1 cellular context compared by ENCODE assay signal in the genomic region with DNA sequence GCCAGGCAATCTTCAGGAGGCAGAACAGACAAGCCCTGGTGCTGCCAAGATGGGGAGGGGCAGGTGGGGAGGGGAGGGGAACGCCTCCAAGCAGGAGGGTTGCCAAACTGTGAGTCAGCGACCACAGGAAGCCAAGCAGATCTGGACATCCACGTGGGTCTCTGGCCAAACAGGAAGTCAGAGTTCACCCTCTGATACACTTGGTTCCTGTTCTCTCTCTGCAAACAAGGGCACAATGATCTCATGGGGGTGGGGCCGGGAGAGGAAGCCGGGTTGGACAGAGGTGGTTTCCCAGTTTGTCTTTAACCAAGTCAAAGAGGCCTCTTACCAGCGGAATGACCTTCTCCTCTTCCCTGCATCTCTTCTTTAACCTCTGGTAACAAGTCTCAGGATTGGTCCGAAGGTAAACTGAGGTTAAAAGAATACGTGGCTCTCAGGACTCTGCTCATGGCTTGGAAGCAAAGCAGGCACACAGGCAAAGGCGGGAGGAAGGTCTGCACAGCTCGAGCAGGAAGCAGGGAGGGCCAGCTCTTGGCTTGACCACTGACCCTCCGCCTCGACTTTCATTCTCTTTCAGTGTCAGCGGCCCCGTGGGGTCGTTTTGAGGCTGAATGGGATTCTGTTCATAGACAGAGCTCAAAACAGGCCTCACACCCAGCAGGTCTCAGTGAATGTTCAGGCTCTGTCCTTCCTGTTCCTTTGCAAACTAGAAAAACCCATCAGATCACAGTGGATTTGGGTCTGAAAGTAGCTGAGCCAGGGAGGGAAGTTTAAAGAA.
A peak's percentile ranks its signal among the peaks of the same experiment; 100 is the strongest.
TF ChIP-seq lines count a peak whose summit lies in the region.

No MANE protein-coding gene starts in this region.

TF ChIP-seq in HepG2, 621 proteins besides CTCF, POLR2A, EP300 and RAD21 (continued from another document and continues in another):
- TF ChIP-seq ZNF569 (CRISPR knock-in tag; IDR thresholded peaks at IDR 0.05; ENCODE audit: borderline replicate concordance): no peak
- TF ChIP-seq SIX4 (CRISPR knock-in tag; IDR thresholded peaks at IDR 0.05): peak; percentile 70; the same call in 1 of the 2 replicates
- peak; percentile 99; the same call in 1 of the 2 replicates for TF ChIP-seq KLF15 (CRISPR knock-in tag; IDR thresholded peaks at IDR 0.05; ENCODE audit: borderline replicate concordance)
- TF ChIP-seq ELF4 (CRISPR knock-in tag; IDR thresholded peaks at IDR 0.05; ENCODE audit: borderline replicate concordance): peak; percentile 90; the same call in 1 of the 2 replicates
- TF ChIP-seq DPF2 (CRISPR knock-in tag; IDR thresholded peaks at IDR 0.05; ENCODE audit: borderline replicate concordance, low read depth): peak; percentile 72; the same call in 1 of the 2 replicates
- TF ChIP-seq RXRB (CRISPR knock-in tag; IDR thresholded peaks at IDR 0.05; ENCODE audit: borderline replicate concordance): peak; percentile 96
- peak; percentile 92 for TF ChIP-seq ZMYM4 (CRISPR knock-in tag; IDR thresholded peaks at IDR 0.05)
- TF ChIP-seq PTBP1 (IDR thresholded peaks at IDR 0.05; ENCODE audit: low read depth, low read length, poor library complexity, severe bottlenecking): peak; percentile 50
- TF ChIP-seq, protein P1, sequence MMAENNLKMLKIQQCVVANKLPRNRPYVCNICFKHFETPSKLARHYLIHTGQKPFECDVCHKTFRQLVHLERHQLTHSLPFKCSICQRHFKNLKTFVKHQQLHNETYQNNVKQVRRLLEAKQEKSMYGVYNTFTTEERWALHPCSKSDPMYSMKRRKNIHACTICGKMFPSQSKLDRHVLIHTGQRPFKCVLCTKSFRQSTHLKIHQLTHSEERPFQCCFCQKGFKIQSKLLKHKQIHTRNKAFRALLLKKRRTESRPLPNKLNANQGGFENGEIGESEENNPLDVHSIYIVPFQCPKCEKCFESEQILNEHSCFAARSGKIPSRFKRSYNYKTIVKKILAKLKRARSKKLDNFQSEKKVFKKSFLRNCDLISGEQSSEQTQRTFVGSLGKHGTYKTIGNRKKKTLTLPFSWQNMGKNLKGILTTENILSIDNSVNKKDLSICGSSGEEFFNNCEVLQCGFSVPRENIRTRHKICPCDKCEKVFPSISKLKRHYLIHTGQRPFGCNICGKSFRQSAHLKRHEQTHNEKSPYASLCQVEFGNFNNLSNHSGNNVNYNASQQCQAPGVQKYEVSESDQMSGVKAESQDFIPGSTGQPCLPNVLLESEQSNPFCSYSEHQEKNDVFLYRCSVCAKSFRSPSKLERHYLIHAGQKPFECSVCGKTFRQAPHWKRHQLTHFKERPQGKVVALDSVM (CRISPR knock-in tag; IDR thresholded peaks at IDR 0.05): peak; percentile 71
- peak; percentile 59 for TF ChIP-seq SPEN (CRISPR knock-in tag; IDR thresholded peaks at IDR 0.05; ENCODE audit: low read depth)
- TF ChIP-seq, protein P2, sequence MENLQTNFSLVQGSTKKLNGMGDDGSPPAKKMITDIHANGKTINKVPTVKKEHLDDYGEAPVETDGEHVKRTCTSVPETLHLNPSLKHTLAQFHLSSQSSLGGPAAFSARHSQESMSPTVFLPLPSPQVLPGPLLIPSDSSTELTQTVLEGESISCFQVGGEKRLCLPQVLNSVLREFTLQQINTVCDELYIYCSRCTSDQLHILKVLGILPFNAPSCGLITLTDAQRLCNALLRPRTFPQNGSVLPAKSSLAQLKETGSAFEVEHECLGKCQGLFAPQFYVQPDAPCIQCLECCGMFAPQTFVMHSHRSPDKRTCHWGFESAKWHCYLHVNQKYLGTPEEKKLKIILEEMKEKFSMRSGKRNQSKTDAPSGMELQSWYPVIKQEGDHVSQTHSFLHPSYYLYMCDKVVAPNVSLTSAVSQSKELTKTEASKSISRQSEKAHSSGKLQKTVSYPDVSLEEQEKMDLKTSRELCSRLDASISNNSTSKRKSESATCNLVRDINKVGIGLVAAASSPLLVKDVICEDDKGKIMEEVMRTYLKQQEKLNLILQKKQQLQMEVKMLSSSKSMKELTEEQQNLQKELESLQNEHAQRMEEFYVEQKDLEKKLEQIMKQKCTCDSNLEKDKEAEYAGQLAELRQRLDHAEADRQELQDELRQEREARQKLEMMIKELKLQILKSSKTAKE (CRISPR knock-in tag; IDR thresholded peaks at IDR 0.05; ENCODE audit: borderline replicate concordance): peak; percentile 84; the same call in 1 of the 2 replicates
- no peak; the same call in 1 of the 2 replicates for TF ChIP-seq BORCS8-MEF2B (CRISPR knock-in tag; IDR thresholded peaks at IDR 0.05)
- TF ChIP-seq IKZF4 (CRISPR knock-in tag; IDR thresholded peaks at IDR 0.05; ENCODE audit: borderline replicate concordance, low read depth, not compliant biosample characterization): peak; percentile 13
- TF ChIP-seq ZNF124 (CRISPR knock-in tag; IDR thresholded peaks at IDR 0.05): peak; percentile 89
- peak; percentile 85 for TF ChIP-seq ZNF772 (CRISPR knock-in tag; IDR thresholded peaks at IDR 0.05)
- TF ChIP-seq BHLHE40 (IDR thresholded peaks at IDR 0.05; ENCODE audit: low read length): 0 out of 2 replicates have a peak, but pooled peaks have one; percentile 0
- TF ChIP-seq NFYC (CRISPR knock-in tag; IDR thresholded peaks at IDR 0.05): peak; percentile 43; the same call in 1 of the 2 replicates
- TF ChIP-seq, protein P3, sequence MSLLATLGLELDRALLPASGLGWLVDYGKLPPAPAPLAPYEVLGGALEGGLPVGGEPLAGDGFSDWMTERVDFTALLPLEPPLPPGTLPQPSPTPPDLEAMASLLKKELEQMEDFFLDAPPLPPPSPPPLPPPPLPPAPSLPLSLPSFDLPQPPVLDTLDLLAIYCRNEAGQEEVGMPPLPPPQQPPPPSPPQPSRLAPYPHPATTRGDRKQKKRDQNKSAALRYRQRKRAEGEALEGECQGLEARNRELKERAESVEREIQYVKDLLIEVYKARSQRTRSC (CRISPR knock-in tag; IDR thresholded peaks at IDR 0.05; ENCODE audit: low read depth): no peak
- peak; percentile 70; the same call in 1 of the 2 replicates for TF ChIP-seq MTA1 (CRISPR knock-in tag; IDR thresholded peaks at IDR 0.05; ENCODE audit: borderline replicate concordance)
- peak; percentile 91 for TF ChIP-seq ISL2 (CRISPR knock-in tag; IDR thresholded peaks at IDR 0.05)
- TF ChIP-seq KDM1A (CRISPR knock-in tag; IDR thresholded peaks at IDR 0.05): peak; percentile 46; the same call in 1 of the 2 replicates
- TF ChIP-seq TAF1 (CRISPR knock-in tag; IDR thresholded peaks at IDR 0.05): peak; percentile 87
- 0 out of 2 replicates have a peak, but pooled peaks have one; percentile 40 for TF ChIP-seq KDM4B (CRISPR knock-in tag; IDR thresholded peaks at IDR 0.05)
- TF ChIP-seq, protein P4, sequence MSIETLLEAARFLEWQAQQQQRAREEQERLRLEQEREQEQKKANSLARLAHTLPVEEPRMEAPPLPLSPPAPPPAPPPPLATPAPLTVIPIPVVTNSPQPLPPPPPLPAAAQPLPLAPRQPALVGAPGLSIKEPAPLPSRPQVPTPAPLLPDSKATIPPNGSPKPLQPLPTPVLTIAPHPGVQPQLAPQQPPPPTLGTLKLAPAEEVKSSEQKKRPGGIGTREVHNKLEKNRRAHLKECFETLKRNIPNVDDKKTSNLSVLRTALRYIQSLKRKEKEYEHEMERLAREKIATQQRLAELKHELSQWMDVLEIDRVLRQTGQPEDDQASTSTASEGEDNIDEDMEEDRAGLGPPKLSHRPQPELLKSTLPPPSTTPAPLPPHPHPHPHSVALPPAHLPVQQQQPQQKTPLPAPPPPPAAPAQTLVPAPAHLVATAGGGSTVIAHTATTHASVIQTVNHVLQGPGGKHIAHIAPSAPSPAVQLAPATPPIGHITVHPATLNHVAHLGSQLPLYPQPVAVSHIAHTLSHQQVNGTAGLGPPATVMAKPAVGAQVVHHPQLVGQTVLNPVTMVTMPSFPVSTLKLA (IDR thresholded peaks at IDR 0.05): peak; percentile 94
- TF ChIP-seq ZSCAN9 (CRISPR knock-in tag; IDR thresholded peaks at IDR 0.05; ENCODE audit: borderline replicate concordance): no peak; the same call in 1 of the 2 replicates
- TF ChIP-seq, protein P5, sequence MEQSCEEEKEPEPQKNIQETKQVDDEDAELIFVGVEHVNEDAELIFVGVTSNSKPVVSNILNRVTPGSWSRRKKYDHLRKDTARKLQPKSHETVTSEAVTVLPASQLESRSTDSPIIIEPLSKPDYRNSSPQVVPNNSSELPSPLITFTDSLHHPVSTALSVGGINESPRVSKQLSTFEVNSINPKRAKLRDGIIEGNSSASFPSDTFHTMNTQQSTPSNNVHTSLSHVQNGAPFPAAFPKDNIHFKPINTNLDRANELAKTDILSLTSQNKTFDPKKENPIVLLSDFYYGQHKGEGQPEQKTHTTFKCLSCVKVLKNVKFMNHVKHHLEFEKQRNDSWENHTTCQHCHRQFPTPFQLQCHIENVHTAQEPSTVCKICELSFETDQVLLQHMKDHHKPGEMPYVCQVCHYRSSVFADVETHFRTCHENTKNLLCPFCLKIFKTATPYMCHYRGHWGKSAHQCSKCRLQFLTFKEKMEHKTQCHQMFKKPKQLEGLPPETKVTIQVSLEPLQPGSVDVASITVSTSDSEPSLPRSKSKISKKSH (CRISPR knock-in tag; IDR thresholded peaks at IDR 0.05; ENCODE audit: borderline replicate concordance): peak; percentile 87; the same call in 1 of the 2 replicates
- TF ChIP-seq, protein P6, sequence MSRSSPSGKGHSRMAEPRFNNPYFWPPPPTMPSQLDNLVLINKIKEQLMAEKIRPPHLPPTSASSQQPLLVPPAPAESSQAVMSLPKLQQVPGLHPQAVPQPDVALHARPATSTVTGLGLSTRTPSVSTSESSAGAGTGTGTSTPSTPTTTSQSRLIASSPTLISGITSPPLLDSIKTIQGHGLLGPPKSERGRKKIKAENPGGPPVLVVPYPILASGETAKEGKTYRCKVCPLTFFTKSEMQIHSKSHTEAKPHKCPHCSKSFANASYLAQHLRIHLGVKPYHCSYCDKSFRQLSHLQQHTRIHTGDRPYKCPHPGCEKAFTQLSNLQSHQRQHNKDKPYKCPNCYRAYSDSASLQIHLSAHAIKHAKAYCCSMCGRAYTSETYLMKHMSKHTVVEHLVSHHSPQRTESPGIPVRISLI (CRISPR knock-in tag; IDR thresholded peaks at IDR 0.05; ENCODE audit: borderline replicate concordance): peak; percentile 72; the same call in 1 of the 2 replicates
- peak; percentile 96 for TF ChIP-seq GATAD2A (CRISPR knock-in tag; IDR thresholded peaks at IDR 0.05)
- TF ChIP-seq KAT7 (CRISPR knock-in tag; IDR thresholded peaks at IDR 0.05; ENCODE audit: borderline replicate concordance): peak; percentile 79
- TF ChIP-seq, protein P7, sequence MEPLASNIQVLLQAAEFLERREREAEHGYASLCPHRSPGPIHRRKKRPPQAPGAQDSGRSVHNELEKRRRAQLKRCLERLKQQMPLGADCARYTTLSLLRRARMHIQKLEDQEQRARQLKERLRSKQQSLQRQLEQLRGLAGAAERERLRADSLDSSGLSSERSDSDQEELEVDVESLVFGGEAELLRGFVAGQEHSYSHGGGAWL (CRISPR knock-in tag; IDR thresholded peaks at IDR 0.05): peak; percentile 91; the same call in 1 of the 2 replicates
- TF ChIP-seq, protein P8, sequence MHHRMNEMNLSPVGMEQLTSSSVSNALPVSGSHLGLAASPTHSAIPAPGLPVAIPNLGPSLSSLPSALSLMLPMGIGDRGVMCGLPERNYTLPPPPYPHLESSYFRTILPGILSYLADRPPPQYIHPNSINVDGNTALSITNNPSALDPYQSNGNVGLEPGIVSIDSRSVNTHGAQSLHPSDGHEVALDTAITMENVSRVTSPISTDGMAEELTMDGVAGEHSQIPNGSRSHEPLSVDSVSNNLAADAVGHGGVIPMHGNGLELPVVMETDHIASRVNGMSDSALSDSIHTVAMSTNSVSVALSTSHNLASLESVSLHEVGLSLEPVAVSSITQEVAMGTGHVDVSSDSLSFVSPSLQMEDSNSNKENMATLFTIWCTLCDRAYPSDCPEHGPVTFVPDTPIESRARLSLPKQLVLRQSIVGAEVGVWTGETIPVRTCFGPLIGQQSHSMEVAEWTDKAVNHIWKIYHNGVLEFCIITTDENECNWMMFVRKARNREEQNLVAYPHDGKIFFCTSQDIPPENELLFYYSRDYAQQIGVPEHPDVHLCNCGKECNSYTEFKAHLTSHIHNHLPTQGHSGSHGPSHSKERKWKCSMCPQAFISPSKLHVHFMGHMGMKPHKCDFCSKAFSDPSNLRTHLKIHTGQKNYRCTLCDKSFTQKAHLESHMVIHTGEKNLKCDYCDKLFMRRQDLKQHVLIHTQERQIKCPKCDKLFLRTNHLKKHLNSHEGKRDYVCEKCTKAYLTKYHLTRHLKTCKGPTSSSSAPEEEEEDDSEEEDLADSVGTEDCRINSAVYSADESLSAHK (CRISPR knock-in tag; IDR thresholded peaks at IDR 0.05; ENCODE audit: borderline replicate concordance): no peak
- TF ChIP-seq ZNF75D (CRISPR knock-in tag; IDR thresholded peaks at IDR 0.05; ENCODE audit: borderline replicate concordance): no peak
- TF ChIP-seq, protein P9, sequence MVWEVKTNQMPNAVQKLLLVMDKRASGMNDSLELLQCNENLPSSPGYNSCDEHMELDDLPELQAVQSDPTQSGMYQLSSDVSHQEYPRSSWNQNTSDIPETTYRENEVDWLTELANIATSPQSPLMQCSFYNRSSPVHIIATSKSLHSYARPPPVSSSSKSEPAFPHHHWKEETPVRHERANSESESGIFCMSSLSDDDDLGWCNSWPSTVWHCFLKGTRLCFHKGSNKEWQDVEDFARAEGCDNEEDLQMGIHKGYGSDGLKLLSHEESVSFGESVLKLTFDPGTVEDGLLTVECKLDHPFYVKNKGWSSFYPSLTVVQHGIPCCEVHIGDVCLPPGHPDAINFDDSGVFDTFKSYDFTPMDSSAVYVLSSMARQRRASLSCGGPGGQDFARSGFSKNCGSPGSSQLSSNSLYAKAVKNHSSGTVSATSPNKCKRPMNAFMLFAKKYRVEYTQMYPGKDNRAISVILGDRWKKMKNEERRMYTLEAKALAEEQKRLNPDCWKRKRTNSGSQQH (CRISPR knock-in tag; IDR thresholded peaks at IDR 0.05; ENCODE audit: low read depth): 0 out of 2 replicates have a peak, but pooled peaks have one; percentile 0
- TF ChIP-seq POLR2G (IDR thresholded peaks at IDR 0.05; ENCODE audit: low read depth, low read length): peak; percentile 95
- TF ChIP-seq ZNF430 (CRISPR knock-in tag; IDR thresholded peaks at IDR 0.05): peak; percentile 64
- TF ChIP-seq RBM22 (optimal IDR thresholded peaks at IDR 0.05; ENCODE audit: low read length): no peak
- TF ChIP-seq NFKB2 (CRISPR knock-in tag; IDR thresholded peaks at IDR 0.05; ENCODE audit: borderline replicate concordance): peak; percentile 90
- TF ChIP-seq, protein P10, sequence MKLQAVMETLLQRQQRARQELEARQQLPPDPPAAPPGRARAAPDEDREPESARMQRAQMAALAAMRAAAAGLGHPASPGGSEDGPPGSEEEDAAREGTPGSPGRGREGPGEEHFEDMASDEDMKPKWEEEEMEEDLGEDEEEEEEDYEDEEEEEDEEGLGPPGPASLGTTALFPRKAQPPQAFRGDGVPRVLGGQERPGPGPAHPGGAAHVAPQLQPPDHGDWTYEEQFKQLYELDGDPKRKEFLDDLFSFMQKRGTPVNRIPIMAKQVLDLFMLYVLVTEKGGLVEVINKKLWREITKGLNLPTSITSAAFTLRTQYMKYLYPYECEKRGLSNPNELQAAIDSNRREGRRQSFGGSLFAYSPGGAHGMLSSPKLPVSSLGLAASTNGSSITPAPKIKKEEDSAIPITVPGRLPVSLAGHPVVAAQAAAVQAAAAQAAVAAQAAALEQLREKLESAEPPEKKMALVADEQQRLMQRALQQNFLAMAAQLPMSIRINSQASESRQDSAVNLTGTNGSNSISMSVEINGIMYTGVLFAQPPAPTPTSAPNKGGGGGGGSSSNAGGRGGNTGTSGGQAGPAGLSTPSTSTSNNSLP (IDR thresholded peaks at IDR 0.05; ENCODE audit: low read depth, low read length): peak; percentile 48; the same call in 1 of the 2 replicates
- TF ChIP-seq ZBTB20 (CRISPR knock-in tag; IDR thresholded peaks at IDR 0.05; ENCODE audit: borderline replicate concordance, low read depth): peak; percentile 54; the same call in 1 of the 2 replicates
- TF ChIP-seq ZIK1 (CRISPR knock-in tag; IDR thresholded peaks at IDR 0.05; ENCODE audit: borderline replicate concordance, low read depth): no peak
- no peak for TF ChIP-seq CENPT (CRISPR knock-in tag; IDR thresholded peaks at IDR 0.05; ENCODE audit: low read depth)
- no peak; the same call in 1 of the 2 replicates for TF ChIP-seq SAFB2 (CRISPR knock-in tag; IDR thresholded peaks at IDR 0.05; ENCODE audit: borderline replicate concordance, low read depth)
- TF ChIP-seq MAF1 (CRISPR knock-in tag; IDR thresholded peaks at IDR 0.05; ENCODE audit: borderline replicate concordance): peak; percentile 88
